In genomic region chr17:40952169-40952568, GRCh38 we compare ENCODE assay signal across 18 cellular contexts. TPM values are rescaled to one million over a fixed set of nuclear protein-coding genes. Genes with fewer than 3 reads are reported as not detected.
DNase-seq lines count a peak whose midpoint lies in the region; ATAC-seq and TF ChIP-seq lines count a peak whose summit lies in the region.
"Had no signal": no experiment of that assay in that cellular context is flagged by ENCODE, and none has a peak within 500 bp of the region (broad histone marks: within the 10 kb centered on the region; RNA-seq: fewer than 3 reads in every experiment).

No MANE protein-coding gene starts in this region.

- no peak overlapping the region for H2BK5ac ChIP-seq in mesenchymal stem cell (ENCODE audit: low read depth, low read length, poor library complexity, severe bottlenecking)

- no peak overlapping the region for H3K23ac ChIP-seq in mesenchymal stem cell (ENCODE audit: low read length in 2 of 2)

- no peak overlapping the region for H3K18ac ChIP-seq in mesenchymal stem cell (ENCODE audit: low read depth in 1 of 2, low read length in 2 of 2)

- peaks cover 8% of the 10 kb centered on the region for H3K9me3 Mint-ChIP-seq in type B pancreatic cell

- H3K4me3 ChIP-seq in mammary epithelial cell (replicated peaks in 1 of 3; ENCODE audit: insufficient read depth in 1 of 3, low read depth in 2 of 3, low read length in 3 of 3): no peak overlapping the region
- no peak overlapping the region for H3K4me3 ChIP-seq in breast epithelium
- H3K4me3 ChIP-seq in brain microvascular endothelial cell (ENCODE audit: low read depth, low read length): no peak overlapping the region
- no peak overlapping the region for H3K4me3 ChIP-seq in mesenchymal stem cell (ENCODE audit: insufficient read depth in 1 of 2, low read depth in 1 of 2, low read length in 2 of 2)
- H3K4me3 ChIP-seq in left lung: no peak overlapping the region

- H3K4me2 ChIP-seq in mammary epithelial cell (ENCODE audit: insufficient read depth, low read depth, low read length) (no peak overlapping the region), mesenchymal stem cell (ENCODE audit: low read length, poor library complexity, severe bottlenecking) (no peak overlapping the region)

- no peaks in the 10 kb centered on the region for H4K20me1 ChIP-seq in mammary epithelial cell (ENCODE audit: insufficient read depth, low read length)

- dilution Hi-C loops in mammary epithelial cell (cut with HindIII; ENCODE audit: low sequenced_read_pairs): loop anchor here (5.0 kb wide), 1 partner anchor 35 kb away; no protein-coding TSS in a partner anchor

- WGBS in mammary epithelial cell (ENCODE audit: low coverage, missing lambda C conversion rate): 73% methylated on average over 2 of the region's 2 CpGs
- no CpG with 5 or more reads among the region's 2 CpGs for WGBS in mesenchymal stem cell

- H3K4me1 Mint-ChIP-seq in type B pancreatic cell (ENCODE audit: unreplicated experiment): peaks cover 58% of the 10 kb centered on the region

- H2BK15ac ChIP-seq in mesenchymal stem cell (ENCODE audit: low read depth, poor library complexity, severe bottlenecking): no peak overlapping the region

- H2AK5ac ChIP-seq in mesenchymal stem cell (ENCODE audit: low read length, severe bottlenecking): peak overlapping the region; percentile 26

- no peak for ATAC-seq in GM18520 (IDR thresholded peaks at IDR 0.05; ENCODE audit: unreplicated experiment)
- no peak for ATAC-seq in left lung

- H3K9ac ChIP-seq in mammary epithelial cell (ENCODE audit: insufficient read depth, low read length) (peak overlapping the region; percentile 18), mesenchymal stem cell (ENCODE audit: low read length) (peak overlapping the region; percentile 82)

- no peaks in the 10 kb centered on the region for H3K36me3 Mint-ChIP-seq in type B pancreatic cell

- H3K36me3 ChIP-seq in mammary epithelial cell (ENCODE audit: insufficient read depth, low read length) (no peaks in the 10 kb centered on the region), breast epithelium (no peaks in the 10 kb centered on the region), brain microvascular endothelial cell (replicated peaks) (no peaks in the 10 kb centered on the region), mesenchymal stem cell (ENCODE audit: control insufficient read depth in 1 of 2, insufficient read depth in 2 of 2, low read depth in 1 of 2, low read length in 2 of 2) (no peaks in the 10 kb centered on the region), left lung (no peaks in the 10 kb centered on the region)

- H3K27me3 ChIP-seq in mammary epithelial cell (ENCODE audit: insufficient read depth, low read length) (no peaks in the 10 kb centered on the region), breast epithelium (no peaks in the 10 kb centered on the region), brain microvascular endothelial cell (replicated peaks) (no peaks in the 10 kb centered on the region), mesenchymal stem cell (ENCODE audit: control insufficient read depth in 1 of 2, insufficient read depth in 1 of 2, low read length in 2 of 2) (no peaks in the 10 kb centered on the region), left lung (peaks cover 0 to 41% of the 10 kb centered on the region in 2 donors)

- H3K9me3 ChIP-seq in mammary epithelial cell (replicated peaks; ENCODE audit: insufficient read depth, low read length): no peaks in the 10 kb centered on the region
- no peaks in the 10 kb centered on the region for H3K9me3 ChIP-seq in breast epithelium
- H3K9me3 ChIP-seq in mesenchymal stem cell (ENCODE audit: control insufficient read depth, low read length): no peaks in the 10 kb centered on the region
- no peaks in the 10 kb centered on the region for H3K9me3 ChIP-seq in left lung

- H2BK120ac ChIP-seq in mesenchymal stem cell (ENCODE audit: low read depth, low read length): no peak overlapping the region

- no peak overlapping the region for H4K8ac ChIP-seq in mesenchymal stem cell (ENCODE audit: low read length)

- H3K14ac ChIP-seq in mesenchymal stem cell (ENCODE audit: low read length in 2 of 2): no peak overlapping the region

- H3K79me1 ChIP-seq in mesenchymal stem cell (replicated peaks; ENCODE audit: low read length, poor library complexity, severe bottlenecking): no peaks in the 10 kb centered on the region

- no peak overlapping the region for H3K4ac ChIP-seq in mesenchymal stem cell (ENCODE audit: low read depth in 1 of 2, low read length in 2 of 2)

- TF ChIP-seq POLR2A in breast epithelium (IDR thresholded peaks at IDR 0.05): no peak

- CTCF ChIA-PET in mammary epithelial cell (lab: Charles Lee; ENCODE audit: low non-redundant PET): no interaction called here

- peaks cover 60% of the 10 kb centered on the region for H3K4me1 ChIP-seq in mammary epithelial cell (ENCODE audit: insufficient read depth, low read length)
- H3K4me1 ChIP-seq in breast epithelium: peaks cover 0 to 9% of the 10 kb centered on the region in 2 donors
- H3K4me1 ChIP-seq in mesenchymal stem cell (ENCODE audit: control insufficient read depth, insufficient read depth, low read depth, low read length): peaks cover 3% of the 10 kb centered on the region
- no peaks in the 10 kb centered on the region for H3K4me1 ChIP-seq in left lung

- peak overlapping the region; percentile 3 for H2AFZ ChIP-seq in mammary epithelial cell (ENCODE audit: low read depth, low read length)
- H2AFZ ChIP-seq in mesenchymal stem cell (ENCODE audit: low read depth, low read length): no peak overlapping the region

- DNase-seq in mammary epithelial cell: no peak
- no peak for DNase-seq in breast epithelium (ENCODE audit: low spot score in 2 of 2)
- DNase-seq in brain microvascular endothelial cell: no peak
- DNase-seq in mesenchymal stem cell: no peak
- DNase-seq in type B pancreatic cell (ENCODE audit: extremely low spot score, unreplicated experiment): no peak
- no peak for DNase-seq in mesenteric fat pad (ENCODE audit: low spot score)
- DNase-seq in left lung: no peak
- DNase-seq: C1 segment of cervical spinal cord, DMS 273 treated with DMSO at 0.1 percent for 48 hours, GF-D8, NCI-H1105 treated with DMSO at 0.1 percent for 48 hours, NCI-H187, NCI-H69 had no signal

- no peaks in the 10 kb centered on the region for H3K27me3 Mint-ChIP-seq in type B pancreatic cell

- no peak overlapping the region for H4K91ac ChIP-seq in mesenchymal stem cell (ENCODE audit: low read length)

- in situ Hi-C loops in mammary epithelial cell (cut with MboI; ENCODE audit: low sequenced_read_pairs in 2 of 2) (loop anchor here (5.0 kb wide), 1 partner anchor 35 kb away; no protein-coding TSS in a partner anchor), brain microvascular endothelial cell (cut with HindIII; ENCODE audit: low pct_ligation_motif_present, low sequenced_read_pairs) (no loop called here)

- H3K27ac Mint-ChIP-seq in type B pancreatic cell: peak overlapping the region; percentile 94

- H3K27ac ChIP-seq in mammary epithelial cell (ENCODE audit: insufficient read depth, low read depth, low read length) (peak overlapping the region; percentile 99), breast epithelium (peak overlapping the region in 1 of 2 donors; percentile 52), brain microvascular endothelial cell (peak overlapping the region; percentile 91), mesenchymal stem cell (ENCODE audit: low read length, poor library complexity, severe bottlenecking) (no peak overlapping the region), left lung (no peak overlapping the region)
- H3K27ac ChIP-seq: 22Rv1 had no signal

- H3K4me3 Mint-ChIP-seq in type B pancreatic cell: no peak overlapping the region

- intact Hi-C loops in mammary epithelial cell (cut with micrococcal nuclease): loop anchor here (2.0 kb wide), 1 partner anchor 371 kb away; no protein-coding TSS in a partner anchor
- intact Hi-C loops in breast epithelium (cut with DNase I; ENCODE audit: low total_unique reads): no loop called here
- intact Hi-C loops in left lung (cut with DNase I): no loop called here

- BruUV-seq in mammary epithelial cell (replicated peaks; lab: Mats Ljungman, UMichigan): TSS peak; percentile 6

- no peaks in the 10 kb centered on the region for H3K79me2 ChIP-seq in mammary epithelial cell (ENCODE audit: insufficient read depth, low read length)

- TF ChIP-seq CTCF in mammary epithelial cell (conservative IDR thresholded peaks at IDR 0.05 in 1 of 2, IDR thresholded peaks at IDR 0.05 in 1 of 2; ENCODE audit: extremely low read depth in 1 of 2, insufficient read depth in 1 of 2, low read depth in 1 of 2, low read length in 2 of 2) (no peak), breast epithelium (IDR thresholded peaks at IDR 0.05) (no peak), brain microvascular endothelial cell (IDR thresholded peaks at IDR 0.05; ENCODE audit: low read depth, low read length, missing control alignments) (no peak), type B pancreatic cell (conservative IDR thresholded peaks at IDR 0.05) (no peak), left lung (IDR thresholded peaks at IDR 0.05) (no peak)

- H2BK12ac ChIP-seq in mesenchymal stem cell (ENCODE audit: low read length in 2 of 2): no peak overlapping the region

RNA-seq across cellular contexts. Expression of gene KRT39, which starts 14.6 kb away (rescaled TPM):
- under 1 TPM in 1 of 2 donors, not detected in 1; 0.33 TPM for total RNA-seq in mammary epithelial cell
- polyA plus RNA-seq in mammary epithelial cell: not detected
- polyA minus RNA-seq in mammary epithelial cell: not detected
- total RNA-seq in breast epithelium: not detected
- polyA plus RNA-seq in mesenchymal stem cell (2013, experiment 1 of 2): 0.06 TPM
- polyA plus RNA-seq in mesenchymal stem cell (2013, experiment 2 of 2): not detected
- 0.70 and 1.0 TPM in 2 replicates for total RNA-seq in type B pancreatic cell (ENCODE audit: low replicate concordance)
- total RNA-seq in mesenteric fat pad: not detected
- under 1 TPM in 1 of 2 donors, not detected in 1; 0.41 TPM for total RNA-seq in left lung
- total RNA-seq: HT1080, LHCN-M2, SK-MEL-5 had no signal

RNA-seq across cellular contexts. Expression of gene KRT23, which starts 14.7 kb away (rescaled TPM):
- total RNA-seq in mammary epithelial cell (10 to 100 TPM in 1 of 2 donors, 1 to 10 TPM in 1; 1.5 to 94.5 TPM), breast epithelium (10 to 100 TPM in 2 of 3 donors, not detected in 1; 37.7 to 57.5 TPM), type B pancreatic cell (ENCODE audit: low replicate concordance) (49.7 and 464 TPM in 2 replicates), mesenteric fat pad (0.80 TPM), left lung (1 to 10 TPM in 1 of 2 donors, under 1 TPM in 1; 0.35 to 5.6 TPM)
- polyA plus RNA-seq in mammary epithelial cell: 2.5 TPM
- not detected for polyA minus RNA-seq in mammary epithelial cell
- not detected for polyA plus RNA-seq in mesenchymal stem cell (2013, experiment 1 of 2)
- polyA plus RNA-seq in mesenchymal stem cell (2013, experiment 2 of 2): not detected
- total RNA-seq: HT1080, LHCN-M2, SK-MEL-5 had no signal

RNA-seq across cellular contexts. Expression of gene KRT40, which starts 32.0 kb away (rescaled TPM):
- total RNA-seq in mammary epithelial cell (under 1 TPM in 1 of 2 donors, not detected in 1; under 0.01 TPM), breast epithelium (under 1 TPM in 1 of 3 donors, not detected in 2; 0.29 TPM), type B pancreatic cell (ENCODE audit: low replicate concordance) (2.3 and 5.5 TPM in 2 replicates), mesenteric fat pad (not detected), left lung (not detected)
- not detected for polyA plus RNA-seq in mammary epithelial cell
- not detected for polyA minus RNA-seq in mammary epithelial cell
- not detected for polyA plus RNA-seq in mesenchymal stem cell (2013, experiment 1 of 2)
- not detected for polyA plus RNA-seq in mesenchymal stem cell (2013, experiment 2 of 2)
- total RNA-seq: HT1080, LHCN-M2, SK-MEL-5 had no signal

RNA-seq across cellular contexts. Expression of gene KRTAP3-3, which starts 41.8 kb away (rescaled TPM):
- not detected for total RNA-seq in mammary epithelial cell
- not detected for polyA plus RNA-seq in mammary epithelial cell
- not detected for polyA minus RNA-seq in mammary epithelial cell
- total RNA-seq in breast epithelium: not detected
- polyA plus RNA-seq in mesenchymal stem cell (2013, experiment 1 of 2): not detected
- not detected for polyA plus RNA-seq in mesenchymal stem cell (2013, experiment 2 of 2)
- total RNA-seq in type B pancreatic cell (ENCODE audit: low replicate concordance): not detected in 2 replicates
- not detected for total RNA-seq in mesenteric fat pad
- not detected for total RNA-seq in left lung
- total RNA-seq: HT1080, LHCN-M2, SK-MEL-5 had no signal

RNA-seq across cellular contexts. Expression of gene KRTAP3-2, which starts 47.5 kb away (rescaled TPM):
- total RNA-seq in mammary epithelial cell (not detected), breast epithelium (not detected), type B pancreatic cell (ENCODE audit: low replicate concordance) (not detected in 2 replicates), mesenteric fat pad (not detected), left lung (not detected)
- not detected for polyA plus RNA-seq in mammary epithelial cell
- not detected for polyA minus RNA-seq in mammary epithelial cell
- polyA plus RNA-seq in mesenchymal stem cell (2013, experiment 1 of 2): not detected
- polyA plus RNA-seq in mesenchymal stem cell (2013, experiment 2 of 2): not detected
- total RNA-seq: HT1080, LHCN-M2, SK-MEL-5 had no signal

Comparison
In these comparisons a context has a peak if more than half of its experiments do, and no peak if none do; other contexts are left out.
1. H3K27ac ChIP-seq: peak in mammary epithelial cell (single experiment) and brain microvascular endothelial cell (single experiment); none in mesenchymal stem cell (single experiment) and left lung (0 of 2).